18 cellular contexts compared by ENCODE assay signal in genomic region chr6:55632953-55633352, GRCh38. TPM values are rescaled to one million over a fixed set of nuclear protein-coding genes. Genes with fewer than 3 reads are reported as not detected.
"Had no signal": no experiment of that assay in that cellular context is flagged by ENCODE, and none has a peak within 500 bp of the region (broad histone marks: within the 10 kb centered on the region; RNA-seq: fewer than 3 reads in every experiment).

No MANE protein-coding gene starts in this region.

- H3K4me3 ChIP-seq: lower lobe of right lung, prostate gland, right lobe of liver, suprapubic skin had no signal

- H3K27ac ChIP-seq: lower lobe of right lung, prostate gland, right lobe of liver, suprapubic skin had no signal

- DNase-seq: activated CD4-positive, alpha-beta T cell treated with anti-CD3 and anti-CD28 coated beads, Interleukin-2, amount 50 U/mL, for 1 hour; activated naive CD4-positive, alpha-beta T cell; activated naive CD8-positive, alpha-beta T cell treated with anti-CD3 and anti-CD28 coated beads, Interleukin-2, amount 10 ng/mL, durations not matched to agents 7 days and 5 days; activated T-cell treated with anti-CD3 and anti-CD28 coated beads for 4 hours; anterior cingulate cortex; foreskin melanocyte; immature natural killer cell; left colon; lower lobe of right lung; midbrain; right lobe of liver; stimulated activated naive CD8-positive, alpha-beta T cell treated with anti-CD3 and anti-CD28 coated beads, Interleukin-15, Interleukin-2, amounts not matched to agents 100 U/mL and 50 U/mL, for 24 hours had no signal

- H3K36me3 ChIP-seq: lower lobe of right lung, prostate gland, right lobe of liver, suprapubic skin had no signal

- H3K4me1 Mint-ChIP-seq: activated naive CD8-positive, alpha-beta T cell treated with anti-CD3 and anti-CD28 coated beads, Interleukin-2, amount 10 ng/mL, durations not matched to agents 7 days and 5 days; immature natural killer cell had no signal

- H3K9me3 ChIP-seq: prostate gland, right lobe of liver, suprapubic skin had no signal

- H3K36me3 Mint-ChIP-seq: activated naive CD8-positive, alpha-beta T cell treated with anti-CD3 and anti-CD28 coated beads, Interleukin-2, amount 10 ng/mL, durations not matched to agents 7 days and 5 days had no signal

- H3K4me1 ChIP-seq: lower lobe of right lung, prostate gland, right lobe of liver, suprapubic skin had no signal

- H3K27me3 Mint-ChIP-seq: activated naive CD8-positive, alpha-beta T cell treated with anti-CD3 and anti-CD28 coated beads, Interleukin-2, amount 10 ng/mL, durations not matched to agents 7 days and 5 days had no signal

- ATAC-seq: activated CD4-positive, CD25-positive, alpha-beta regulatory T cell treated with anti-CD3 and anti-CD28 coated beads, Interleukin-2, amount 50 U/mL, for 24 hours; esophagus mucosa; left colon; lower lobe of right lung; right lobe of liver; stimulated activated naive CD8-positive, alpha-beta T cell treated with anti-CD3 and anti-CD28 coated beads, Interleukin-15, Interleukin-2, amounts not matched to agents 100 U/mL and 50 U/mL, for 24 hours had no signal

- H3K27ac Mint-ChIP-seq: activated naive CD8-positive, alpha-beta T cell treated with anti-CD3 and anti-CD28 coated beads, Interleukin-2, amount 10 ng/mL, durations not matched to agents 7 days and 5 days; immature natural killer cell had no signal

- H3K27me3 ChIP-seq: right lobe of liver, suprapubic skin had no signal

- H3K4me3 Mint-ChIP-seq: activated naive CD8-positive, alpha-beta T cell treated with anti-CD3 and anti-CD28 coated beads, Interleukin-2, amount 10 ng/mL, durations not matched to agents 7 days and 5 days; immature natural killer cell had no signal

RNA-seq across cellular contexts. Expression of gene HMGCLL1, which starts 54.0 kb away (rescaled TPM):
- total RNA-seq: activated CD8-positive, alpha-beta memory T cell treated with anti-CD3 and anti-CD28 coated beads for 36 hours; activated naive CD8-positive, alpha-beta T cell treated with anti-CD3 and anti-CD28 coated beads, Interleukin-2, amount 10 ng/mL, durations not matched to agents 7 days and 5 days; esophagus mucosa; myocyte had no signal
- polyA plus RNA-seq: immature natural killer cell had no signal
